ENCODE assay signal across 1 cellular context in genomic region chr2:237691908-237692600, GRCh38.
TF ChIP-seq lines count a peak whose summit lies in the region.

No MANE protein-coding gene starts in this region.

TF ChIP-seq in HepG2, 621 proteins besides CTCF, POLR2A, EP300 and RAD21 (continued from another document):
- TF ChIP-seq ZXDC (CRISPR knock-in tag; IDR thresholded peaks at IDR 0.05) (peak; percentile 78; the same call in 1 of the 2 replicates), ZNF841 (CRISPR knock-in tag; IDR thresholded peaks at IDR 0.05; ENCODE audit: borderline replicate concordance) (peak; percentile 74; the same call in 1 of the 2 replicates), ZGPAT (CRISPR knock-in tag; IDR thresholded peaks at IDR 0.05) (peak; percentile 46; the same call in 1 of the 2 replicates), ZNF281 (CRISPR knock-in tag; IDR thresholded peaks at IDR 0.05; ENCODE audit: borderline replicate concordance) (peak; percentile 59; the same call in 1 of the 2 replicates), GMEB2 (CRISPR knock-in tag; IDR thresholded peaks at IDR 0.05; ENCODE audit: low read depth) (no peak), ETS1 (CRISPR knock-in tag; IDR thresholded peaks at IDR 0.05) (0 out of 2 replicates have a peak, but pooled peaks have one; percentile 81), SP4 (CRISPR knock-in tag; IDR thresholded peaks at IDR 0.05) (peak; percentile 88), SAFB2 (CRISPR knock-in tag; IDR thresholded peaks at IDR 0.05; ENCODE audit: borderline replicate concordance, low read depth) (peak; percentile 54; the same call in 1 of the 2 replicates), ZNF230 (CRISPR knock-in tag; IDR thresholded peaks at IDR 0.05) (0 out of 2 replicates have a peak, but pooled peaks have one; percentile 71), GFI1 (CRISPR knock-in tag; IDR thresholded peaks at IDR 0.05; ENCODE audit: borderline replicate concordance) (peak; percentile 32; the same call in 1 of the 2 replicates), ZNF512 (CRISPR knock-in tag; IDR thresholded peaks at IDR 0.05) (no peak), CBFB (CRISPR knock-in tag; IDR thresholded peaks at IDR 0.05) (no peak), LBX2 (CRISPR knock-in tag; IDR thresholded peaks at IDR 0.05; ENCODE audit: borderline replicate concordance) (no peak), ZNF768 (CRISPR knock-in tag; IDR thresholded peaks at IDR 0.05) (peak; percentile 33; the same call in 1 of the 2 replicates), ZNF496 (CRISPR knock-in tag; IDR thresholded peaks at IDR 0.05; ENCODE audit: insufficient replicate concordance) (no peak), SMC3 (IDR thresholded peaks at IDR 0.05; ENCODE audit: low read length) (no peak), SRSF1 (optimal IDR thresholded peaks at IDR 0.05; ENCODE audit: low read depth, low read length) (no peak), ZNF574 (CRISPR knock-in tag; IDR thresholded peaks at IDR 0.05) (peak; percentile 74), SAP130 (CRISPR knock-in tag; IDR thresholded peaks at IDR 0.05; ENCODE audit: low read depth) (peak; percentile 80)
